In genomic region chr14:35258420-35258819, GRCh38 we compare ENCODE assay signal across 16 cellular contexts. TPM values are rescaled to one million over a fixed set of nuclear protein-coding genes. Genes with fewer than 3 reads are reported as not detected.
DNase-seq lines count a peak whose midpoint lies in the region; ATAC-seq and TF ChIP-seq lines count a peak whose summit lies in the region.
"Had no signal": no experiment of that assay in that cellular context is flagged by ENCODE, and none has a peak within 500 bp of the region (broad histone marks: within the 10 kb centered on the region; RNA-seq: fewer than 3 reads in every experiment).

No MANE protein-coding gene starts in this region.

- peaks cover 15% of the 10 kb centered on the region for H3K4me1 ChIP-seq in testis
- H3K4me1 ChIP-seq in esophagus squamous epithelium = peaks cover 0 to 6% (median 0%) of the 10 kb centered on the region in 3 donors
- H3K4me1 ChIP-seq: Caco-2 had no signal

- no peak for TF ChIP-seq POLR2A in testis (IDR thresholded peaks at IDR 0.05)
- TF ChIP-seq POLR2A in esophagus squamous epithelium (IDR thresholded peaks at IDR 0.05) = no peak

- H3K27ac ChIP-seq in testis (peak overlapping the region; percentile 8 to 16), esophagus squamous epithelium (no peak overlapping the region)
- H3K27ac ChIP-seq: BLaER1, HL-60 had no signal

- no peaks in the 10 kb centered on the region for H3K9me3 ChIP-seq in testis
- H3K9me3 ChIP-seq in esophagus squamous epithelium = no peaks in the 10 kb centered on the region
- H3K9me3 ChIP-seq: Caco-2 had no signal

- WGBS in testis, 2 donors = 55 to 64% methylated on average over 6 of the region's 6 CpGs
- 87 to 90% methylated on average over 6 of the region's 6 CpGs for WGBS in esophagus squamous epithelium, 2 donors

- DNase-seq in Right ventricle myocardium superior (no peak), cardiac septum (ENCODE audit: low spot score) (no peak), cardiac fibroblast (ENCODE audit: low read depth in 2 of 2) (peak; percentile 5 to 40), fibroblast of the aortic adventitia (ENCODE audit: low read depth) (peak; percentile 25), testis (peak; percentile 54), DMS153 treated with DMSO at 0.1 percent for 48 hours (lab: John Stamatoyannopoulos, UW; ENCODE audit: unreplicated experiment) (no peak), HK-2 (ENCODE audit: unreplicated experiment) (no peak), esophagus squamous epithelium (lab: John Stamatoyannopoulos, UW) (no peak)
- DNase-seq: 8988T; AML-193; Caco-2; CD8-positive, alpha-beta memory T cell; DMS53 had no signal

- TF ChIP-seq CTCF in cardiac fibroblast (IDR thresholded peaks at IDR 0.05; ENCODE audit: low read depth, low read length) = no peak
- TF ChIP-seq CTCF in fibroblast of the aortic adventitia (IDR thresholded peaks at IDR 0.05; ENCODE audit: insufficient read depth, low read length) = no peak
- TF ChIP-seq CTCF in testis (IDR thresholded peaks at IDR 0.05) = no peak
- TF ChIP-seq CTCF in esophagus squamous epithelium (IDR thresholded peaks at IDR 0.05) = no peak

- intact Hi-C loops in Right ventricle myocardium superior (cut with DNase I) = no loop called here
- intact Hi-C loops in cardiac septum (cut with DNase I) = no loop called here
- intact Hi-C loops in testis (cut with DNase I; ENCODE audit: low total_unique reads) = no loop called here
- intact Hi-C loops in esophagus squamous epithelium (cut with DNase I) = no loop called here

- H3K27me3 ChIP-seq in testis (no peaks in the 10 kb centered on the region), esophagus squamous epithelium (no peaks in the 10 kb centered on the region)
- H3K27me3 ChIP-seq: BLaER1 had no signal

- no peak overlapping the region for H3K4me3 ChIP-seq in cardiac fibroblast (replicated peaks in 1 of 2; ENCODE audit: low read depth in 2 of 2, low read length in 2 of 2)
- H3K4me3 ChIP-seq in fibroblast of the aortic adventitia (ENCODE audit: low read depth, low read length) = no peak overlapping the region
- H3K4me3 ChIP-seq in testis = no peak overlapping the region
- H3K4me3 ChIP-seq in esophagus squamous epithelium = no peak overlapping the region
- H3K4me3 ChIP-seq: BLaER1, GM12878 had no signal

- no peaks in the 10 kb centered on the region for H3K36me3 ChIP-seq in testis (ENCODE audit: low read depth, missing control alignments)
- H3K36me3 ChIP-seq in esophagus squamous epithelium = peaks cover 0 to 8% (median 0%) of the 10 kb centered on the region in 3 donors

- peak; percentile 45 for ATAC-seq in Right ventricle myocardium superior (ENCODE audit: poor library complexity)
- ATAC-seq: GM12878 had no signal

RNA-seq across cellular contexts. Expression of gene PSMA6, which starts 33.8 kb away (rescaled TPM):
- total RNA-seq in Right ventricle myocardium superior (178 TPM), cardiac septum (125 TPM), fibroblast of the aortic adventitia (ENCODE audit: low replicate concordance) (96.7 and 184 TPM in 2 replicates), testis (100 to 1,000 TPM; 147 to 257 TPM), esophagus squamous epithelium (100 to 1,000 TPM in 3 of 4 donors, 10 to 100 TPM in 1; 95.6 to 244 (median 169) TPM)
- 461 TPM for polyA plus RNA-seq in testis (ENCODE audit: insufficient read depth, low read depth, low replicate concordance)

Comparison
In these comparisons a context has a peak if more than half of its experiments do, and no peak if none do; other contexts are left out.
1. DNase-seq: peak in cardiac fibroblast (2 of 2), fibroblast of the aortic adventitia (single experiment) and testis (single experiment); none in Right ventricle myocardium superior (single experiment), cardiac septum (single experiment), DMS153 treated with DMSO at 0.1 percent for 48 hours (single experiment), HK-2 (single experiment) and esophagus squamous epithelium (single experiment).
2. H3K27ac ChIP-seq: peak in testis (2 of 2); none in esophagus squamous epithelium (0 of 4).